Comparison of ENCODE assay signal across 16 cellular contexts in genomic region chr9:112439171-112439570, GRCh38.
"Had no signal": no experiment of that assay in that cellular context is flagged by ENCODE, and none has a peak within 500 bp of the region (broad histone marks: within the 10 kb centered on the region; RNA-seq: fewer than 3 reads in every experiment).

No MANE protein-coding gene starts in this region.

- H3K9me3 ChIP-seq: psoas muscle, right lobe of liver, spleen, transverse colon had no signal

- FAIRE-seq: kidney had no signal

- H3K4me3 ChIP-seq: psoas muscle, right lobe of liver, spleen, transverse colon had no signal

- H3K27me3 ChIP-seq: right lobe of liver, spleen, transverse colon had no signal

- H3K27ac ChIP-seq: psoas muscle, right lobe of liver, spleen, transverse colon had no signal

- ATAC-seq: left ventricle myocardium superior; psoas muscle; right lobe of liver; stimulated activated naive B cell treated with anti-CD40 and anti-IgM and Interleukin-4, amounts not matched to agents 10 μg/mL and 1 μg/mL and 100 μg/mL, for 72 hours had no signal

- DNase-seq: activated CD4-positive, alpha-beta T cell treated with anti-CD3 and anti-CD28 coated beads, Interleukin-2, amount 50 U/mL, for 1 hour; activated effector memory CD4-positive, alpha-beta T cell treated with anti-CD3 and anti-CD28 coated beads, Interleukin-2, amount 50 U/mL, for 16 hours; activated T-cell treated with anti-CD3 and anti-CD28 coated beads, Interleukin-2, amount 50 U/mL, for 24 hours; amygdala; cortex of kidney; effector CD8-positive, alpha-beta T cell; kidney; left ventricle myocardium superior; mesenchymal stem cell; nephron progenitor cell; psoas muscle; right lobe of liver; spleen; stimulated activated CD4-positive, alpha-beta T cell treated with anti-CD3 and anti-CD28 coated beads, Interleukin-1b, Interleukin-23, amount 100 ng/mL, for 48 hours; stimulated activated naive B cell treated with anti-CD40 and anti-IgM and Interleukin-4, amounts not matched to agents 10 μg/mL and 1 μg/mL and 100 μg/mL, for 72 hours; transverse colon had no signal

- H3K4me1 ChIP-seq: psoas muscle, right lobe of liver, spleen, transverse colon had no signal
